Comparison of ENCODE assay signal across 8 cellular contexts in genomic region chr12:113358381-113359132, GRCh38. TPM values are rescaled to one million over a fixed set of nuclear protein-coding genes. Genes with fewer than 3 reads are reported as not detected.
A peak's percentile ranks its signal among the peaks of the same experiment; 100 is the strongest.
DNase-seq lines count a peak whose midpoint lies in the region; ATAC-seq and TF ChIP-seq lines count a peak whose summit lies in the region.

PLBD2 (plus strand) TSS chr12:113358587; CDS start chr12:113358601, 14 bp downstream.

- DNase-seq in AML-193 (lab: John Stamatoyannopoulos, UW) (peak; percentile 73 to 78), NCI-H510A (lab: John Stamatoyannopoulos, UW) (peak; percentile 86), chondrocyte (ENCODE audit: low spot score) (no peak), kidney tubule cell (ENCODE audit: low spot score) (peak; percentile 93)
- DNase-seq in activated CD4-positive, alpha-beta T cell treated with anti-CD3 and anti-CD28 coated beads for 36 hours = peak; percentile 98
- peak; percentile 89 to 90 for DNase-seq in stimulated activated CD4-positive, alpha-beta T cell treated with anti-CD3 and anti-CD28 coated beads, Interleukin-1b, Interleukin-23, amount 100 ng/mL, for 1 hour (ENCODE audit: low read depth in 2 of 2)

- no peaks in the 10 kb centered on the region for H3K9me3 Mint-ChIP-seq in activated CD4-positive, alpha-beta T cell treated with anti-CD3 and anti-CD28 coated beads for 36 hours (ENCODE audit: low read depth)
- no peaks in the 10 kb centered on the region for H3K9me3 Mint-ChIP-seq in chondrocyte (ENCODE audit: low read depth)

- CTCF ChIA-PET in activated CD4-positive, alpha-beta T cell treated with anti-CD3 and anti-CD28 coated beads for 36 hours (lab: Charles Lee) = interaction anchor here (0.9 kb wide), 1 partner anchor 23 kb away, joined by 4 read pairs; the partner anchor contains the start of gene SLC8B1

- H3K4me3 Mint-ChIP-seq in activated CD4-positive, alpha-beta T cell treated with anti-CD3 and anti-CD28 coated beads for 36 hours = peak within 1 kb of the TSS; percentile 84
- H3K4me3 Mint-ChIP-seq in chondrocyte (ENCODE audit: unreplicated experiment) = peak within 1 kb of the TSS; percentile 84

- peak; percentile 47 for TF ChIP-seq CTCF in chondrocyte (IDR thresholded peaks at IDR 0.05)

- POLR2A ChIA-PET in activated CD4-positive, alpha-beta T cell treated with anti-CD3 and anti-CD28 coated beads for 36 hours (lab: Charles Lee) = interaction anchor here (0.7 kb wide), 1 partner anchor 64 kb away, joined by 3 read pairs; no protein-coding TSS in a partner anchor

- peak; percentile 82 for ATAC-seq in GM19043 (IDR thresholded peaks at IDR 0.05; ENCODE audit: low read depth, unreplicated experiment)
- peak; percentile 94 for ATAC-seq in HG03354 (IDR thresholded peaks at IDR 0.05; ENCODE audit: poor library complexity, severe bottlenecking, unreplicated experiment)
- ATAC-seq in activated CD4-positive, alpha-beta T cell treated with anti-CD3 and anti-CD28 coated beads for 36 hours = peak; percentile 98

- H3K27me3 Mint-ChIP-seq in activated CD4-positive, alpha-beta T cell treated with anti-CD3 and anti-CD28 coated beads for 36 hours = no peaks in the 10 kb centered on the region
- no peaks in the 10 kb centered on the region for H3K27me3 Mint-ChIP-seq in chondrocyte (ENCODE audit: low read depth)

- H3K4me1 Mint-ChIP-seq in activated CD4-positive, alpha-beta T cell treated with anti-CD3 and anti-CD28 coated beads for 36 hours = peaks cover 22% of the 10 kb centered on the region
- H3K4me1 Mint-ChIP-seq in chondrocyte (ENCODE audit: low read depth) = peaks cover 18% of the 10 kb centered on the region

- H3K27ac Mint-ChIP-seq in activated CD4-positive, alpha-beta T cell treated with anti-CD3 and anti-CD28 coated beads for 36 hours = peak within 1 kb of the TSS; percentile 86
- peak within 1 kb of the TSS; percentile 84 for H3K27ac Mint-ChIP-seq in chondrocyte (ENCODE audit: unreplicated experiment)

- H3K36me3 Mint-ChIP-seq in activated CD4-positive, alpha-beta T cell treated with anti-CD3 and anti-CD28 coated beads for 36 hours (ENCODE audit: low read depth) = no peaks in the 10 kb centered on the region
- no peaks in the 10 kb centered on the region for H3K36me3 Mint-ChIP-seq in chondrocyte (ENCODE audit: low read depth)

- intact Hi-C loops in activated CD4-positive, alpha-beta T cell treated with anti-CD3 and anti-CD28 coated beads for 36 hours (cut with DNase I, micrococcal nuclease) = loop anchor here (1.0 to 2.0 kb wide), 7 partner anchors 23 to 604 kb away; partner anchors contain the start of genes SLC8B1 (in 2 of the 2), DDX54 (in 1 of the 2), OAS2 (in 1 of the 2) and RITA1 (in 1 of the 2)

RNA-seq across cellular contexts. Expression of gene PLBD2, which starts in this region (rescaled TPM):
- total RNA-seq in activated CD4-positive, alpha-beta T cell treated with anti-CD3 and anti-CD28 coated beads for 36 hours = 10 to 100 TPM; 13.7 to 17.3 TPM
- total RNA-seq in chondrocyte = 91.4 to 102 TPM (median 102 TPM) in 3 replicates
